1 cellular context compared by ENCODE assay signal in the genomic region with DNA sequence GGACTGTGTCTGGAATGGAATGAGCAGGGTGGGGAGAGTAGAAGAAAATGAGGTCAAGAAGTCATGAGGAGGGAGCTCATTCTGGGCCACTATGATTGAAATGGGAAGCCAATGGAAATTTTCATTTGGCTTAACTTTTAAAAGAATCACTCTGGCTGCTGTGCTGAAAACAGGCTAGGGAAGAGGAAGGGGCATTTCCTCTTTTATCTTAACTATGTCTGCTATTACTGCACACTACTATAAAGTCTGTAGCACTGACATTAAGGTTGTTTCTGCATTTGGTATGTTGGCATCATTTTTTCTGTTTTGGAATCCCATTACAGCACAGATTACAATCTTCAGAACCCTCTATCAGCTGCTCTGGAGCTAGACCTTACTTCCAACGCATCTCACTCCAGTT.
A peak's percentile ranks its signal among the peaks of the same experiment; 100 is the strongest.
TF ChIP-seq lines count a peak whose summit lies in the region.

No MANE protein-coding gene starts in this region.

TF ChIP-seq in K562, 482 proteins besides CTCF, POLR2A, EP300 and RAD21:
- TF ChIP-seq SPI1 (IDR thresholded peaks at IDR 0.05; ENCODE audit: borderline replicate concordance, low read depth, low read length) (0 out of 2 replicates have a peak, but pooled peaks have one; percentile 32), MAZ (CRISPR knock-in tag; conservative IDR thresholded peaks at IDR 0.05 in 1 of 2, IDR thresholded peaks at IDR 0.05 in 1 of 2) (no peak)
